Comparison of ENCODE assay signal across 1 cellular context in the genomic region with DNA sequence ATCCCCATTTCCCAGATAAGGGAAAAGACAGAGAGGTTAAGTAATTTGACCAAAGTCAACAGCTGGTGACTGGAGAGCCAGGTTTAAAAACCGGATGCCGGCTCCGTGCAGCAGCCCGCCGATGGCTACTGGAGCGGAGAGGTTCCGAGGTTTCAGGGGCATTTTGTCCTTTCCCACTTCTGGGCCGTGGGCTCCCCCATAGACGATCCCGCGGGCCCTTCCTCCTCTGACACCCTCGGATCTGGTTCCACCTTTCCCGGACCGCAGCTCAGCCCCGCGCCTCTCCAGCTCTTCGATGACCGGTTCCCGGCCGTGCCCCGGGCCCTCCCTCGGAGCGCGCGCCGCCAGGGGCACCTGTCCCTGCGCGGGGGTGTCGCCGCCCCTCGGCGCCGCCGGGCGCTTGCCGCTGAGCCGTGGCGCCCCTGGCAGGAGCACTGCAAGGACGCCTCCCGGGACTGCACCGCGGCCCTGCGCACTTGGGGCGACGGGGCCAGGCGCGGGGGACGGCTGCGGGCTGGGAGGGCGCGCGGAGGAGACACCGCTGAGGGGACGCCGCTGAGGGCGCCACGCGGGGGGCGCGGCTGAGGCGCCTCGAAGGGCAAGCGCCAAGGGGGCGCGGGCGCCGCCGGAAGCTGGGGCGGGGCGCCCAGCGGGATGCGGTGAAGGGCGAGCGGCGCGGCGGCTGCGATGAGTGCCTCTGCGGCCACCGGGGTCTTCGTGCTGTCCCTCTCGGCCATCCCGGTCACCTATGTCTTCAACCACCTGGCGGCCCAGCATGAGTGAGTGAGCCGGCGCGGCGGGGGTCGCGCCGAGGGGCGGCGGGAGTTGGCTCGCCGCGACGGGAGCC.
TF ChIP-seq lines count a peak whose summit lies in the region.

A gene (plus strand): TSS at position 652 of the 847 bp plus-strand sequence. CDS start 36 bp downstream, at position 688.

TF ChIP-seq in SK-N-SH, 30 proteins besides CTCF, POLR2A, EP300 and RAD21 (continued from another document):
- no peak for TF ChIP-seq NRF1 (IDR thresholded peaks at IDR 0.05; ENCODE audit: low read depth, low read length)
